In genomic region chr5:88555658-88556057, GRCh38 we compare ENCODE assay signal across 13 cellular contexts.
A peak's percentile ranks its signal among the peaks of the same experiment; 100 is the strongest.
DNase-seq lines count a peak whose midpoint lies in the region; ATAC-seq and TF ChIP-seq lines count a peak whose summit lies in the region.
"Had no signal": no experiment of that assay in that cellular context is flagged by ENCODE, and none has a peak within 500 bp of the region (broad histone marks: within the 10 kb centered on the region; RNA-seq: fewer than 3 reads in every experiment).

No MANE protein-coding gene starts in this region.

- WGBS in mesendoderm (ENCODE audit: extremely low coverage, insufficient coverage, low lambda C conversion rate), result no CpG with 5 or more reads among the region's 5 CpGs

- ATAC-seq in HG03175 (IDR thresholded peaks at IDR 0.05; ENCODE audit: unreplicated experiment), result no peak
- ATAC-seq: GM12878 had no signal

- DNase-seq in Daoy (ENCODE audit: low read depth), result peak; percentile 38
- DNase-seq in SK-N-MC (ENCODE audit: low read depth, low spot score), result no peak
- peak; percentile 49 for DNase-seq in mesendoderm
- DNase-seq in activated CD8-positive, alpha-beta memory T cell treated with anti-CD3 and anti-CD28 coated beads, Interleukin-2, amount 50 U/mL, for 48 hours, result no peak
- no peak for DNase-seq in NCI-H748 treated with DMSO at 0.1 percent for 48 hours (lab: John Stamatoyannopoulos, UW)
- DNase-seq in kidney glomerular epithelial cell (lab: John Stamatoyannopoulos, UW), result no peak
- DNase-seq: CD8-positive, alpha-beta memory T cell; NCI-H1436; stimulated activated CD8-positive, alpha-beta memory T cell treated with anti-CD3 and anti-CD28 coated beads, Interleukin-4, amount 100 ng/mL, for 48 hours had no signal

- peaks cover 25% of the 10 kb centered on the region for H3K4me1 ChIP-seq in Loucy (ENCODE audit: insufficient read depth, low read length, poor library complexity, severe bottlenecking)
- no peaks in the 10 kb centered on the region for H3K4me1 ChIP-seq in mesendoderm (ENCODE audit: control insufficient read depth, low read depth, low read length)
- H3K4me1 ChIP-seq: breast epithelium had no signal

- H3K4me3 ChIP-seq in Loucy (ENCODE audit: low read length, poor library complexity, severe bottlenecking), result peak overlapping the region; percentile 47
- no peak overlapping the region for H3K4me3 ChIP-seq in SK-N-MC
- no peak overlapping the region for H3K4me3 ChIP-seq in mesendoderm (ENCODE audit: low read length)
- H3K4me3 ChIP-seq: breast epithelium, GM12878 had no signal

- H3F3A ChIP-seq in Loucy (ENCODE audit: low read depth), result no peaks in the 10 kb centered on the region

- H3K23ac ChIP-seq in mesendoderm (ENCODE audit: low read length), result no peak overlapping the region

- H2BK5ac ChIP-seq in mesendoderm (ENCODE audit: low read length), result no peak overlapping the region

- no peak overlapping the region for H2AFZ ChIP-seq in Loucy (ENCODE audit: low read length)

- no peak overlapping the region for H2BK15ac ChIP-seq in mesendoderm (replicated peaks; ENCODE audit: low read depth)

- H3K4me2 ChIP-seq in Loucy (ENCODE audit: low read depth, low read length, poor library complexity, severe bottlenecking), result peak overlapping the region; percentile 56
- no peak overlapping the region for H3K4me2 ChIP-seq in mesendoderm (ENCODE audit: low read length)

- no peak overlapping the region for H4K5ac ChIP-seq in mesendoderm (ENCODE audit: low read length)

- H3K79me2 ChIP-seq in Loucy (ENCODE audit: insufficient read depth, low read length) (no peaks in the 10 kb centered on the region), mesendoderm (ENCODE audit: control insufficient read depth, insufficient read depth, low read length) (no peaks in the 10 kb centered on the region)

- no peak overlapping the region for H4K8ac ChIP-seq in mesendoderm (ENCODE audit: low read depth, low read length)

- no peak overlapping the region for H3K4ac ChIP-seq in mesendoderm (ENCODE audit: low read depth, low read length)

- no peaks in the 10 kb centered on the region for H3K36me3 ChIP-seq in Loucy (ENCODE audit: insufficient read depth, low read length)
- no peaks in the 10 kb centered on the region for H3K36me3 ChIP-seq in SK-N-MC (ENCODE audit: insufficient read depth, low read length)
- H3K36me3 ChIP-seq in mesendoderm (ENCODE audit: control insufficient read depth, insufficient read depth, low read length), result no peaks in the 10 kb centered on the region
- H3K36me3 ChIP-seq: breast epithelium had no signal

- no peaks in the 10 kb centered on the region for H3K9me3 ChIP-seq in Loucy (ENCODE audit: insufficient read depth, low read depth, low read length)
- no peaks in the 10 kb centered on the region for H3K9me3 ChIP-seq in SK-N-MC (ENCODE audit: low read depth, low read length)
- H3K9me3 ChIP-seq: breast epithelium had no signal

- TF ChIP-seq CTCF in Loucy (conservative IDR thresholded peaks at IDR 0.05; ENCODE audit: low read length), result no peak

- no peak overlapping the region for H3K18ac ChIP-seq in mesendoderm (ENCODE audit: low read length)

- H3K9me2 ChIP-seq in Loucy (replicated peaks; ENCODE audit: low read depth, low read length), result no peaks in the 10 kb centered on the region

- H3K56ac ChIP-seq in mesendoderm (ENCODE audit: low read length), result no peak overlapping the region

- H3K79me1 ChIP-seq in mesendoderm (ENCODE audit: low read length), result no peaks in the 10 kb centered on the region

- no peak overlapping the region for H2AK5ac ChIP-seq in mesendoderm (ENCODE audit: low read length)

- H2BK120ac ChIP-seq in mesendoderm (ENCODE audit: low read depth, low read length), result no peak overlapping the region

- no peaks in the 10 kb centered on the region for H4K20me1 ChIP-seq in Loucy (ENCODE audit: insufficient read depth, low read length, poor library complexity, severe bottlenecking)

- H3K27me3 ChIP-seq in Loucy (ENCODE audit: insufficient read depth, low read length, poor library complexity, severe bottlenecking) (no peaks in the 10 kb centered on the region), mesendoderm (ENCODE audit: insufficient read depth, low read length, poor library complexity) (no peaks in the 10 kb centered on the region)
- H3K27me3 ChIP-seq: breast epithelium had no signal

- H3K27ac ChIP-seq in SK-N-MC (no peak overlapping the region), mesendoderm (ENCODE audit: low read depth, low read length) (no peak overlapping the region)
- H3K27ac ChIP-seq: breast epithelium had no signal

- H3K9ac ChIP-seq in Loucy (ENCODE audit: low read depth, low read length, poor library complexity, severe bottlenecking) (no peak overlapping the region), SK-N-MC (ENCODE audit: insufficient read length) (peak overlapping the region; percentile 3), mesendoderm (ENCODE audit: low read length) (no peak overlapping the region)

Comparison
In these comparisons a context has a peak if more than half of its experiments do, and no peak if none do; other contexts are left out.
1. DNase-seq: peak in Daoy (single experiment) and mesendoderm (single experiment); none in SK-N-MC (single experiment), activated CD8-positive, alpha-beta memory T cell treated with anti-CD3 and anti-CD28 coated beads, Interleukin-2, amount 50 U/mL, for 48 hours (single experiment), NCI-H748 treated with DMSO at 0.1 percent for 48 hours (single experiment) and kidney glomerular epithelial cell (single experiment).